In genomic region chr15:67024322-67024997, GRCh38 we compare ENCODE assay signal across 9 cellular contexts. TPM values are rescaled to one million over a fixed set of nuclear protein-coding genes. Genes with fewer than 3 reads are reported as not detected.
DNase-seq lines count a peak whose midpoint lies in the region; ATAC-seq and TF ChIP-seq lines count a peak whose summit lies in the region.
"Had no signal": no experiment of that assay in that cellular context is flagged by ENCODE, and none has a peak within 500 bp of the region (broad histone marks: within the 10 kb centered on the region; RNA-seq: fewer than 3 reads in every experiment).

No MANE protein-coding gene starts in this region.

- H3K9me3 ChIP-seq in esophagus muscularis mucosa (no peaks in the 10 kb centered on the region), neural progenitor cell (ENCODE audit: low read depth) (no peaks in the 10 kb centered on the region), vagina (no peaks in the 10 kb centered on the region)

- DNase-seq in AG08395 (ENCODE audit: low spot score) (peak; percentile 92), HFF-Myc (ENCODE audit: extremely low read depth, low read depth) (peak; percentile 94), esophagus muscularis mucosa (ENCODE audit: extremely low spot score) (no peak), neural progenitor cell (ENCODE audit: low spot score) (no peak), vagina (ENCODE audit: extremely low spot score in 2 of 2) (peak in 1 of 2 donors; percentile 94), NCI-H82 treated with DMSO at 0.1 percent for 48 hours (lab: John Stamatoyannopoulos, UW; ENCODE audit: unreplicated experiment) (no peak)
- DNase-seq in T-helper 2 cell treated with Interferon-gamma antibody and Interleukin-4, amounts not matched to agents 5 μg/mL and 100 μg/mL, for 36 hours (ENCODE audit: low spot score), result peak; percentile 75

- H3K4me3 ChIP-seq in HFF-Myc (replicated peaks; ENCODE audit: low read depth, low read length) (no peak overlapping the region), esophagus muscularis mucosa (no peak overlapping the region), neural progenitor cell (no peak overlapping the region), vagina (no peak overlapping the region)

- 19% methylated on average over 5 of the region's 5 CpGs for WGBS in esophagus muscularis mucosa

- H3K4me2 ChIP-seq in neural progenitor cell, result no peak overlapping the region

- TF ChIP-seq CTCF in HFF-Myc (IDR thresholded peaks at IDR 0.05; ENCODE audit: low read depth, low read length, missing control alignments) (no peak), esophagus muscularis mucosa (IDR thresholded peaks at IDR 0.05) (no peak), neural progenitor cell (IDR thresholded peaks at IDR 0.05) (no peak), vagina (IDR thresholded peaks at IDR 0.05) (no peak)

- no peaks in the 10 kb centered on the region for H3K79me2 ChIP-seq in neural progenitor cell (ENCODE audit: low read depth)

- no peak overlapping the region for H3K4me3 Mint-ChIP-seq in T-helper 2 cell treated with Interferon-gamma antibody and Interleukin-4, amounts not matched to agents 5 μg/mL and 100 μg/mL, for 36 hours
- H3K4me3 Mint-ChIP-seq in neural progenitor cell, result peak overlapping the region; percentile 39
- H3K4me3 Mint-ChIP-seq: memory B cell had no signal

- ATAC-seq in HG03432 (IDR thresholded peaks at IDR 0.05; ENCODE audit: unreplicated experiment), result no peak

- no peak overlapping the region for H3K27ac Mint-ChIP-seq in T-helper 2 cell treated with Interferon-gamma antibody and Interleukin-4, amounts not matched to agents 5 μg/mL and 100 μg/mL, for 36 hours
- no peak overlapping the region for H3K27ac Mint-ChIP-seq in neural progenitor cell
- H3K27ac Mint-ChIP-seq: memory B cell had no signal

- H4K20me1 ChIP-seq in neural progenitor cell (ENCODE audit: low read depth), result peaks cover 2% of the 10 kb centered on the region

- H3K9ac ChIP-seq in neural progenitor cell, result no peak overlapping the region

- H3K36me3 ChIP-seq in esophagus muscularis mucosa (no peaks in the 10 kb centered on the region), neural progenitor cell (no peaks in the 10 kb centered on the region), vagina (no peaks in the 10 kb centered on the region)

- H3K4me1 ChIP-seq in esophagus muscularis mucosa, result peaks cover 35 to 43% (median 38%) of the 10 kb centered on the region in 4 donors
- peaks cover 15% of the 10 kb centered on the region for H3K4me1 ChIP-seq in neural progenitor cell
- H3K4me1 ChIP-seq in vagina, result peaks cover 37% of the 10 kb centered on the region

- H3K9me3 Mint-ChIP-seq in T-helper 2 cell treated with Interferon-gamma antibody and Interleukin-4, amounts not matched to agents 5 μg/mL and 100 μg/mL, for 36 hours, result no peaks in the 10 kb centered on the region
- no peaks in the 10 kb centered on the region for H3K9me3 Mint-ChIP-seq in neural progenitor cell

- H2AFZ ChIP-seq in neural progenitor cell (replicated peaks), result no peak overlapping the region

- H3K36me3 Mint-ChIP-seq in T-helper 2 cell treated with Interferon-gamma antibody and Interleukin-4, amounts not matched to agents 5 μg/mL and 100 μg/mL, for 36 hours (ENCODE audit: low read depth), result no peaks in the 10 kb centered on the region
- no peaks in the 10 kb centered on the region for H3K36me3 Mint-ChIP-seq in neural progenitor cell
- H3K36me3 Mint-ChIP-seq: memory B cell had no signal

- H3K27ac ChIP-seq in esophagus muscularis mucosa (replicated peaks in 1 of 4) (peak overlapping the region; percentile 62 to 74 (median 68)), neural progenitor cell (no peak overlapping the region), vagina (peak overlapping the region; percentile 61)

- H3F3A ChIP-seq in neural progenitor cell (ENCODE audit: low read depth), result peaks cover 15% of the 10 kb centered on the region

- TF ChIP-seq POLR2A in esophagus muscularis mucosa (IDR thresholded peaks at IDR 0.05; ENCODE audit: low read depth) (no peak), vagina (IDR thresholded peaks at IDR 0.05) (no peak)

- H3K27me3 Mint-ChIP-seq in T-helper 2 cell treated with Interferon-gamma antibody and Interleukin-4, amounts not matched to agents 5 μg/mL and 100 μg/mL, for 36 hours (ENCODE audit: low read depth), result peaks cover 13% of the 10 kb centered on the region
- peaks cover 18% of the 10 kb centered on the region for H3K27me3 Mint-ChIP-seq in neural progenitor cell (ENCODE audit: insufficient read depth, low read depth)

- H3K27me3 ChIP-seq in esophagus muscularis mucosa (no peaks in the 10 kb centered on the region), neural progenitor cell (no peaks in the 10 kb centered on the region), vagina (no peaks in the 10 kb centered on the region)

- H3K4me1 Mint-ChIP-seq in T-helper 2 cell treated with Interferon-gamma antibody and Interleukin-4, amounts not matched to agents 5 μg/mL and 100 μg/mL, for 36 hours (ENCODE audit: low read depth), result peaks cover 14% of the 10 kb centered on the region
- peaks cover 43% of the 10 kb centered on the region for H3K4me1 Mint-ChIP-seq in neural progenitor cell

- intact Hi-C loops in esophagus muscularis mucosa (cut with DNase I), result no loop called here
- intact Hi-C loops in vagina (cut with DNase I), result no loop called here

- TF ChIP-seq EP300 in esophagus muscularis mucosa (IDR thresholded peaks at IDR 0.05), result no peak

RNA-seq across cellular contexts. Expression of gene SMAD3, which starts 40.9 kb away (rescaled TPM):
- 10 to 100 TPM; 21.2 to 32.3 (median 24.2) TPM for total RNA-seq in esophagus muscularis mucosa
- total RNA-seq in neural progenitor cell (ENCODE audit: low replicate concordance), result 12.5 and 14.3 TPM in 2 replicates
- 53.5 TPM for total RNA-seq in vagina

Comparison
In these comparisons a context has a peak if more than half of its experiments do, and no peak if none do; other contexts are left out.
1. DNase-seq: peak in AG08395 (single experiment), HFF-Myc (single experiment) and T-helper 2 cell treated with Interferon-gamma antibody and Interleukin-4, amounts not matched to agents 5 μg/mL and 100 μg/mL, for 36 hours (single experiment); none in esophagus muscularis mucosa (single experiment), neural progenitor cell (single experiment) and NCI-H82 treated with DMSO at 0.1 percent for 48 hours (single experiment).